In genomic region chr2:233996436-233996835, GRCh38 we compare ENCODE assay signal across 16 cellular contexts. TPM values are rescaled to one million over a fixed set of nuclear protein-coding genes. Genes with fewer than 3 reads are reported as not detected.
DNase-seq lines count a peak whose midpoint lies in the region; ATAC-seq and TF ChIP-seq lines count a peak whose summit lies in the region.
"Had no signal": no experiment of that assay in that cellular context is flagged by ENCODE, and none has a peak within 500 bp of the region (broad histone marks: within the 10 kb centered on the region; RNA-seq: fewer than 3 reads in every experiment).

No MANE protein-coding gene starts in this region.

- no peak overlapping the region for H4K8ac ChIP-seq in IMR-90 (ENCODE audit: low read depth in 2 of 2, low read length in 2 of 2)

- H2AFZ ChIP-seq in IMR-90 (replicated peaks; ENCODE audit: low read length, poor library complexity) (no peak overlapping the region), fibroblast of lung (ENCODE audit: low read length) (no peak overlapping the region), mammary epithelial cell (ENCODE audit: low read depth, low read length) (no peak overlapping the region)
- H2AFZ ChIP-seq: GM23338 had no signal

- peaks cover 45% of the 10 kb centered on the region for H3K4me1 Mint-ChIP-seq in activated naive CD8-positive, alpha-beta T cell treated with anti-CD3 and anti-CD28 coated beads, Interleukin-2, amount 10 ng/mL, durations not matched to agents 7 days and 5 days
- peaks cover 37% of the 10 kb centered on the region for H3K4me1 Mint-ChIP-seq in activated naive CD8-positive, alpha-beta T cell treated with anti-CD3 and anti-CD28 coated beads for 36 hours
- H3K4me1 Mint-ChIP-seq: GM23338 had no signal

- H3K9ac ChIP-seq in IMR-90 (ENCODE audit: low read depth, low read length) (no peak overlapping the region), fibroblast of lung (ENCODE audit: insufficient read depth, low read length) (no peak overlapping the region), mammary epithelial cell (ENCODE audit: insufficient read depth, low read length) (no peak overlapping the region)

- H3K27ac ChIP-seq in IMR-90 (ENCODE audit: insufficient read depth, low read length): no peak overlapping the region
- no peak overlapping the region for H3K27ac ChIP-seq in fibroblast of lung (ENCODE audit: insufficient read depth, low read length)
- H3K27ac ChIP-seq in mammary epithelial cell (ENCODE audit: insufficient read depth, low read depth, low read length): no peak overlapping the region
- H3K27ac ChIP-seq: C4-2B had no signal

- in situ Hi-C loops in IMR-90 (cut with MboI; ENCODE audit: low sequenced_read_pairs) (no loop called here), mammary epithelial cell (cut with MboI; ENCODE audit: low sequenced_read_pairs in 2 of 2) (loop anchor here in 1 of 2 donors (25.0 kb wide), 1 partner anchor 1116 kb away; no protein-coding TSS in a partner anchor)

- peaks cover 4% of the 10 kb centered on the region for H3K27me3 ChIP-seq in IMR-90 (ENCODE audit: control insufficient read depth, insufficient read depth, low read length)
- no peaks in the 10 kb centered on the region for H3K27me3 ChIP-seq in fibroblast of lung (ENCODE audit: control insufficient read depth, insufficient read depth, low read length)
- H3K27me3 ChIP-seq in mammary epithelial cell (ENCODE audit: insufficient read depth, low read length): no peaks in the 10 kb centered on the region

- H4K5ac ChIP-seq in IMR-90 (ENCODE audit: low read depth, low read length): no peak overlapping the region

- no peak for ATAC-seq in activated naive CD8-positive, alpha-beta T cell treated with anti-CD3 and anti-CD28 coated beads, Interleukin-2, amount 10 ng/mL, durations not matched to agents 7 days and 5 days (ENCODE audit: low read depth)
- ATAC-seq in IMR-90 (ENCODE audit: low read depth) (peak; percentile 37; the same call in 1 of the 2 replicates), GM19455 (IDR thresholded peaks at IDR 0.05; ENCODE audit: unreplicated experiment) (no peak), GM21526 (IDR thresholded peaks at IDR 0.05; ENCODE audit: low FRiP score, unreplicated experiment) (no peak)
- ATAC-seq: GM23338, K562 had no signal

- TF ChIP-seq RAD21 in IMR-90 (IDR thresholded peaks at IDR 0.05; ENCODE audit: low read length): no peak

- no peaks in the 10 kb centered on the region for H3K79me1 ChIP-seq in IMR-90 (ENCODE audit: low read depth in 1 of 2, low read length in 2 of 2)

- H3K56ac ChIP-seq in IMR-90 (ENCODE audit: extremely low read depth, insufficient read depth, low read length): no peak overlapping the region

- TF ChIP-seq POLR2A in IMR-90 (IDR thresholded peaks at IDR 0.05; ENCODE audit: low read depth, low read length): no peak

- H3K4me2 ChIP-seq in IMR-90 (ENCODE audit: low read depth, low read length) (no peak overlapping the region), fibroblast of lung (ENCODE audit: extremely low read depth, insufficient read depth, low read length) (no peak overlapping the region), mammary epithelial cell (ENCODE audit: insufficient read depth, low read depth, low read length) (no peak overlapping the region)
- H3K4me2 ChIP-seq: GM23338 had no signal

- no peaks in the 10 kb centered on the region for H3K9me3 Mint-ChIP-seq in activated naive CD8-positive, alpha-beta T cell treated with anti-CD3 and anti-CD28 coated beads, Interleukin-2, amount 10 ng/mL, durations not matched to agents 7 days and 5 days
- peaks cover 2% of the 10 kb centered on the region for H3K9me3 Mint-ChIP-seq in activated naive CD8-positive, alpha-beta T cell treated with anti-CD3 and anti-CD28 coated beads for 36 hours

- H3K18ac ChIP-seq in IMR-90 (ENCODE audit: low read depth, low read length): no peak overlapping the region

- H3K27me3 Mint-ChIP-seq in activated naive CD8-positive, alpha-beta T cell treated with anti-CD3 and anti-CD28 coated beads, Interleukin-2, amount 10 ng/mL, durations not matched to agents 7 days and 5 days: peaks cover 2% of the 10 kb centered on the region
- no peaks in the 10 kb centered on the region for H3K27me3 Mint-ChIP-seq in activated naive CD8-positive, alpha-beta T cell treated with anti-CD3 and anti-CD28 coated beads for 36 hours

- no peak overlapping the region for H2BK5ac ChIP-seq in IMR-90 (ENCODE audit: low read depth, low read length, poor library complexity, severe bottlenecking)

- no peak overlapping the region for H2AK9ac ChIP-seq in IMR-90 (replicated peaks; ENCODE audit: low read depth, low read length, poor library complexity)

- CTCF ChIA-PET in IMR-90 (lab: Yijun Ruan, JAX) (no interaction called here), mammary epithelial cell (lab: Charles Lee; ENCODE audit: low non-redundant PET) (no interaction called here)

- POLR2A ChIA-PET in activated naive CD8-positive, alpha-beta T cell treated with anti-CD3 and anti-CD28 coated beads, Interleukin-2, amount 10 ng/mL, durations not matched to agents 7 days and 5 days (lab: Charles Lee): no interaction called here
- POLR2A ChIA-PET in IMR-90 (lab: Charles Lee; ENCODE audit: unreplicated experiment): no interaction called here

- no CpG with 5 or more reads among the region's 5 CpGs for WGBS in IMR-90 (ENCODE audit: extremely low coverage in 2 of 2, insufficient read length in 1 of 2), 2 experiments
- 96% methylated on average over 5 of the region's 5 CpGs for WGBS in mammary epithelial cell (ENCODE audit: low coverage, missing lambda C conversion rate)

- H3K9me3 ChIP-seq in IMR-90 (ENCODE audit: control insufficient read depth, insufficient read depth, low read length) (no peaks in the 10 kb centered on the region), fibroblast of lung (ENCODE audit: control insufficient read depth, insufficient read depth, low read depth, low read length) (no peaks in the 10 kb centered on the region), mammary epithelial cell (replicated peaks; ENCODE audit: insufficient read depth, low read length) (no peaks in the 10 kb centered on the region)

- H2BK15ac ChIP-seq in IMR-90 (ENCODE audit: low read depth, low read length): no peak overlapping the region

- H3K4me1 ChIP-seq in IMR-90 (ENCODE audit: control insufficient read depth, insufficient read depth, low read length) (peaks cover 2% of the 10 kb centered on the region; the same call in 1 of the 2 replicates), fibroblast of lung (ENCODE audit: control insufficient read depth, extremely low read depth, insufficient read depth, low read length) (no peaks in the 10 kb centered on the region), mammary epithelial cell (ENCODE audit: insufficient read depth, low read length) (no peaks in the 10 kb centered on the region)

- H3K36me3 Mint-ChIP-seq in activated naive CD8-positive, alpha-beta T cell treated with anti-CD3 and anti-CD28 coated beads, Interleukin-2, amount 10 ng/mL, durations not matched to agents 7 days and 5 days: peaks cover 4% of the 10 kb centered on the region
- H3K36me3 Mint-ChIP-seq in activated naive CD8-positive, alpha-beta T cell treated with anti-CD3 and anti-CD28 coated beads for 36 hours: no peaks in the 10 kb centered on the region

- H4K20me1 ChIP-seq in IMR-90 (ENCODE audit: insufficient read depth, low read length) (no peaks in the 10 kb centered on the region), fibroblast of lung (ENCODE audit: control insufficient read depth, extremely low read depth, insufficient read depth, low read length) (no peaks in the 10 kb centered on the region), mammary epithelial cell (ENCODE audit: insufficient read depth, low read length) (no peaks in the 10 kb centered on the region)

- no peak overlapping the region for H4K91ac ChIP-seq in IMR-90 (ENCODE audit: insufficient read depth, low read depth, low read length)

- TF ChIP-seq CTCF in IMR-90 (conservative IDR thresholded peaks at IDR 0.05; ENCODE audit: low read depth, low read length) (no peak), fibroblast of lung (conservative IDR thresholded peaks at IDR 0.05 in 1 of 2, IDR thresholded peaks at IDR 0.05 in 1 of 2; ENCODE audit: low read depth in 1 of 2, low read length in 2 of 2) (no peak), mammary epithelial cell (conservative IDR thresholded peaks at IDR 0.05 in 1 of 2, IDR thresholded peaks at IDR 0.05 in 1 of 2; ENCODE audit: extremely low read depth in 1 of 2, insufficient read depth in 1 of 2, low read depth in 1 of 2, low read length in 2 of 2) (no peak)

- no peak for DNase-seq in activated naive CD8-positive, alpha-beta T cell treated with anti-CD3 and anti-CD28 coated beads, Interleukin-2, amount 10 ng/mL, durations not matched to agents 7 days and 5 days
- DNase-seq in activated naive CD8-positive, alpha-beta T cell treated with anti-CD3 and anti-CD28 coated beads for 36 hours: no peak
- peak; percentile 45 for DNase-seq in IMR-90
- DNase-seq in fibroblast of lung (ENCODE audit: low read depth in 2 of 2): peak; percentile 34 to 37
- no peak for DNase-seq in mammary epithelial cell
- DNase-seq in GDM1 (lab: John Stamatoyannopoulos, UW): no peak
- DNase-seq: DMS79; NCI-H1092 treated with DMSO at 0.1 percent for 48 hours; NK-92 treated with Interleukin-12 subunit alpha and Interleukin-12 subunit beta, amount 100 ng/mL, for 24 hours; Right ventricle myocardium superior had no signal

- H3K79me2 ChIP-seq in fibroblast of lung (ENCODE audit: control insufficient read depth, insufficient read depth, low read length) (no peaks in the 10 kb centered on the region), mammary epithelial cell (ENCODE audit: insufficient read depth, low read length) (no peaks in the 10 kb centered on the region)

- no peak overlapping the region for H2BK20ac ChIP-seq in IMR-90 (ENCODE audit: low read depth, low read length)

- H3K4me3 Mint-ChIP-seq in activated naive CD8-positive, alpha-beta T cell treated with anti-CD3 and anti-CD28 coated beads, Interleukin-2, amount 10 ng/mL, durations not matched to agents 7 days and 5 days: no peak overlapping the region
- H3K4me3 Mint-ChIP-seq in activated naive CD8-positive, alpha-beta T cell treated with anti-CD3 and anti-CD28 coated beads for 36 hours: no peak overlapping the region
- H3K4me3 Mint-ChIP-seq: GM23338 had no signal

- H3K27ac Mint-ChIP-seq in activated naive CD8-positive, alpha-beta T cell treated with anti-CD3 and anti-CD28 coated beads, Interleukin-2, amount 10 ng/mL, durations not matched to agents 7 days and 5 days: peak overlapping the region; percentile 37
- H3K27ac Mint-ChIP-seq in activated naive CD8-positive, alpha-beta T cell treated with anti-CD3 and anti-CD28 coated beads for 36 hours: no peak overlapping the region
- H3K27ac Mint-ChIP-seq: GM23338 had no signal

- no peak overlapping the region for H2AK5ac ChIP-seq in IMR-90 (ENCODE audit: low read depth, low read length)

- no peak overlapping the region for H3K23ac ChIP-seq in IMR-90 (ENCODE audit: low read depth, low read length)

- dilution Hi-C loops in IMR-90 (cut with HindIII; ENCODE audit: low sequenced_read_pairs, unreplicated experiment) (no loop called here), mammary epithelial cell (cut with HindIII; ENCODE audit: low sequenced_read_pairs) (no loop called here)

- H3K4ac ChIP-seq in IMR-90 (ENCODE audit: low read depth, low read length): no peak overlapping the region

- H3K36me3 ChIP-seq in IMR-90 (ENCODE audit: control insufficient read depth, insufficient read depth, low read length) (no peaks in the 10 kb centered on the region), fibroblast of lung (ENCODE audit: control insufficient read depth, insufficient read depth, low read length) (no peaks in the 10 kb centered on the region), mammary epithelial cell (ENCODE audit: insufficient read depth, low read length) (no peaks in the 10 kb centered on the region)

- no TSS peak for BruUV-seq in IMR-90 (replicated peaks; lab: Mats Ljungman, UMichigan)
- BruUV-seq in mammary epithelial cell (replicated peaks; lab: Mats Ljungman, UMichigan): no TSS peak

- 0 out of 2 replicates have a peak, but pooled peaks cover 3% of the 10 kb centered on the region for H3K9me1 ChIP-seq in IMR-90 (ENCODE audit: insufficient read depth, low read length)

- no peak overlapping the region for H2BK120ac ChIP-seq in IMR-90 (ENCODE audit: low read depth, low read length)

- H3K4me3 ChIP-seq in IMR-90 (ENCODE audit: insufficient read depth, low read depth, low read length) (no peak overlapping the region), fibroblast of lung (replicated peaks in 1 of 4; ENCODE audit: control extremely low read depth in 1 of 4, insufficient read depth in 1 of 4, low read depth in 3 of 4, low read length in 4 of 4) (no peak overlapping the region), mammary epithelial cell (replicated peaks in 1 of 3; ENCODE audit: insufficient read depth in 1 of 3, low read depth in 2 of 3, low read length in 3 of 3) (no peak overlapping the region)
- H3K4me3 ChIP-seq: GM23338, K562 had no signal

- H3K14ac ChIP-seq in IMR-90 (replicated peaks; ENCODE audit: low read depth, low read length): no peak overlapping the region

- intact Hi-C loops in IMR-90 (cut with micrococcal nuclease) (no loop called here), mammary epithelial cell (cut with micrococcal nuclease) (no loop called here)

RNA-seq across cellular contexts. Expression of gene SPP2, which starts 54.1 kb away (rescaled TPM):
- not detected for total RNA-seq in activated naive CD8-positive, alpha-beta T cell treated with anti-CD3 and anti-CD28 coated beads, Interleukin-2, amount 10 ng/mL, durations not matched to agents 7 days and 5 days
- total RNA-seq in activated naive CD8-positive, alpha-beta T cell treated with anti-CD3 and anti-CD28 coated beads for 36 hours: not detected
- total RNA-seq in IMR-90 (2012; rRNA removed) (not detected in 2 replicates), fibroblast of lung (not detected in 2 replicates), mammary epithelial cell (not detected)
- polyA plus RNA-seq in IMR-90 (2012; rRNA removed) (not detected in 2 replicates), fibroblast of lung (not detected in 2 replicates), mammary epithelial cell (not detected)
- not detected in 2 replicates for polyA plus RNA-seq in IMR-90 (2012; cell fraction: cytosol; rRNA removed)
- polyA plus RNA-seq in IMR-90 (2012; cell fraction: nucleus; rRNA removed; ENCODE audit: low replicate concordance): not detected in 2 replicates
- polyA plus RNA-seq in fibroblast of lung (2012): not detected in 2 replicates
- polyA minus RNA-seq in fibroblast of lung (ENCODE audit: low replicate concordance) (not detected in 2 replicates), mammary epithelial cell (not detected)
- total RNA-seq: GM23338, K562, NCI-H460, Right ventricle myocardium superior had no signal
- polyA plus RNA-seq: GM23338, K562 had no signal

Comparison
In these comparisons a context has a peak if more than half of its experiments do, and no peak if none do; other contexts are left out.
1. DNase-seq: peak in IMR-90 (single experiment) and fibroblast of lung (2 of 2); none in activated naive CD8-positive, alpha-beta T cell treated with anti-CD3 and anti-CD28 coated beads, Interleukin-2, amount 10 ng/mL, durations not matched to agents 7 days and 5 days (single experiment), activated naive CD8-positive, alpha-beta T cell treated with anti-CD3 and anti-CD28 coated beads for 36 hours (single experiment), mammary epithelial cell (single experiment) and GDM1 (single experiment).